In genomic region chr10:124547651-124548168, GRCh38 we compare ENCODE assay signal across 18 cellular contexts.
A peak's percentile ranks its signal among the peaks of the same experiment; 100 is the strongest.
DNase-seq lines count a peak whose midpoint lies in the region; ATAC-seq lines count a peak whose summit lies in the region.
"Had no signal": no experiment of that assay in that cellular context is flagged by ENCODE, and none has a peak within 500 bp of the region (broad histone marks: within the 10 kb centered on the region; RNA-seq: fewer than 3 reads in every experiment).

No MANE protein-coding gene starts in this region.

- H2AFZ ChIP-seq in mesenchymal stem cell (ENCODE audit: low read depth, low read length), result no peak overlapping the region

- H2AK5ac ChIP-seq in mesenchymal stem cell (ENCODE audit: low read length, severe bottlenecking), result no peak overlapping the region

- H2BK5ac ChIP-seq in mesenchymal stem cell (ENCODE audit: low read depth, low read length, poor library complexity, severe bottlenecking), result no peak overlapping the region

- no peaks in the 10 kb centered on the region for H3K9me3 Mint-ChIP-seq in dendritic cell treated with granulocyte-macrophage colony-stimulating factor and Interleukin-4, amounts not matched to agents 40 ng/mL and 50 ng/mL, for 4 days
- H3K9me3 Mint-ChIP-seq: activated CD4-positive, alpha-beta T cell treated with anti-CD3 and anti-CD28 coated beads, Interleukin-2, amount 10 ng/mL, durations not matched to agents 24 days and 14 days; activated naive CD4-positive, alpha-beta T cell treated with anti-CD3 and anti-CD28 coated beads, Interleukin-2, amount 10 ng/mL, durations not matched to agents 7 days and 5 days; CD4-positive, alpha-beta T cell had no signal

- no peak overlapping the region for H2BK120ac ChIP-seq in mesenchymal stem cell (ENCODE audit: low read depth, low read length)

- no peaks in the 10 kb centered on the region for H3K79me1 ChIP-seq in mesenchymal stem cell (replicated peaks; ENCODE audit: low read length, poor library complexity, severe bottlenecking)

- H3K14ac ChIP-seq in mesenchymal stem cell (ENCODE audit: low read length in 2 of 2), result peak overlapping the region in 1 of 2 experiments; percentile 55

- peak overlapping the region; percentile 76 to 81 for H3K18ac ChIP-seq in mesenchymal stem cell (ENCODE audit: low read depth in 1 of 2, low read length in 2 of 2)

- no peak overlapping the region for H3K4ac ChIP-seq in mesenchymal stem cell (ENCODE audit: low read depth in 1 of 2, low read length in 2 of 2)

- H3K4me2 ChIP-seq in mesenchymal stem cell (ENCODE audit: low read length, poor library complexity, severe bottlenecking), result no peak overlapping the region
- H3K4me2 ChIP-seq: smooth muscle cell had no signal

- peak overlapping the region; percentile 29 for H3K9ac ChIP-seq in mesenchymal stem cell (ENCODE audit: low read length)

- no peak overlapping the region for H2BK15ac ChIP-seq in mesenchymal stem cell (ENCODE audit: low read depth, poor library complexity, severe bottlenecking)

- H3K23ac ChIP-seq in mesenchymal stem cell (ENCODE audit: low read length in 2 of 2), result peak overlapping the region in 1 of 2 experiments; percentile 9

- H3K4me3 ChIP-seq in mesenchymal stem cell (ENCODE audit: insufficient read depth in 1 of 2, low read depth in 1 of 2, low read length in 2 of 2) (no peak overlapping the region), MG63 (no peak overlapping the region)
- H3K4me3 ChIP-seq: smooth muscle cell, upper lobe of left lung had no signal

- H3K4me1 Mint-ChIP-seq in dendritic cell treated with granulocyte-macrophage colony-stimulating factor and Interleukin-4, amounts not matched to agents 40 ng/mL and 50 ng/mL, for 4 days (ENCODE audit: low read depth), result peaks cover 40% of the 10 kb centered on the region

- peak overlapping the region; percentile 90 for H4K8ac ChIP-seq in mesenchymal stem cell (ENCODE audit: low read length)

- no peaks in the 10 kb centered on the region for H3K36me3 Mint-ChIP-seq in dendritic cell treated with granulocyte-macrophage colony-stimulating factor and Interleukin-4, amounts not matched to agents 40 ng/mL and 50 ng/mL, for 4 days (ENCODE audit: low read depth)
- H3K36me3 Mint-ChIP-seq: activated naive CD4-positive, alpha-beta T cell treated with anti-CD3 and anti-CD28 coated beads, Interleukin-2, amount 10 ng/mL, durations not matched to agents 7 days and 5 days had no signal

- no peak overlapping the region for H3K27ac ChIP-seq in mesenchymal stem cell (ENCODE audit: low read length, poor library complexity, severe bottlenecking)
- H3K27ac ChIP-seq: brain microvascular endothelial cell, upper lobe of left lung had no signal

- peak overlapping the region; percentile 9 for H3K27ac Mint-ChIP-seq in dendritic cell treated with granulocyte-macrophage colony-stimulating factor and Interleukin-4, amounts not matched to agents 40 ng/mL and 50 ng/mL, for 4 days
- H3K27ac Mint-ChIP-seq: activated CD4-positive, alpha-beta T cell treated with anti-CD3 and anti-CD28 coated beads, Interleukin-2, amount 10 ng/mL, durations not matched to agents 24 days and 14 days; activated naive CD4-positive, alpha-beta T cell treated with anti-CD3 and anti-CD28 coated beads, Interleukin-2, amount 10 ng/mL, durations not matched to agents 7 days and 5 days; CD4-positive, alpha-beta T cell had no signal

- peak; percentile 64 for ATAC-seq in Right ventricle myocardium superior (ENCODE audit: poor library complexity)

- WGBS in mesenchymal stem cell, result 40% methylated on average over 10 of the region's 13 CpGs

- no peak overlapping the region for H2BK12ac ChIP-seq in mesenchymal stem cell (ENCODE audit: low read length in 2 of 2)

- peak overlapping the region; percentile 64 for H4K91ac ChIP-seq in mesenchymal stem cell (ENCODE audit: low read length)

- H3K4me1 ChIP-seq in mesenchymal stem cell (ENCODE audit: control insufficient read depth, insufficient read depth, low read depth, low read length), result peaks cover 3% of the 10 kb centered on the region

- no peak overlapping the region for H3K4me3 Mint-ChIP-seq in dendritic cell treated with granulocyte-macrophage colony-stimulating factor and Interleukin-4, amounts not matched to agents 40 ng/mL and 50 ng/mL, for 4 days
- H3K4me3 Mint-ChIP-seq: activated CD4-positive, alpha-beta T cell treated with anti-CD3 and anti-CD28 coated beads, Interleukin-2, amount 10 ng/mL, durations not matched to agents 24 days and 14 days; activated naive CD4-positive, alpha-beta T cell treated with anti-CD3 and anti-CD28 coated beads, Interleukin-2, amount 10 ng/mL, durations not matched to agents 7 days and 5 days; CD4-positive, alpha-beta T cell had no signal

- H3K27me3 Mint-ChIP-seq in dendritic cell treated with granulocyte-macrophage colony-stimulating factor and Interleukin-4, amounts not matched to agents 40 ng/mL and 50 ng/mL, for 4 days, result peaks cover 2% of the 10 kb centered on the region
- H3K27me3 Mint-ChIP-seq: CD4-positive, alpha-beta T cell had no signal

- H3K27me3 ChIP-seq in mesenchymal stem cell (ENCODE audit: control insufficient read depth in 1 of 2, insufficient read depth in 1 of 2, low read length in 2 of 2) (no peaks in the 10 kb centered on the region), MG63 (no peaks in the 10 kb centered on the region)
- H3K27me3 ChIP-seq: brain microvascular endothelial cell, upper lobe of left lung had no signal

- DNase-seq in Right ventricle myocardium superior (no peak), cardiac septum (ENCODE audit: low spot score) (no peak), mesenchymal stem cell (peak; percentile 46), COLO668 (lab: John Stamatoyannopoulos, UW; ENCODE audit: unreplicated experiment) (no peak), MG63 (no peak)
- no peak for DNase-seq in activated CD4-positive, alpha-beta T cell treated with anti-CD3 and anti-CD28 coated beads for 1 hour
- no peak for DNase-seq in activated CD4-positive, CD25-positive, alpha-beta regulatory T cell treated with anti-CD3 and anti-CD28 coated beads, Interleukin-2, amount 50 U/mL, for 72 hours
- DNase-seq: activated CD4-positive, alpha-beta T cell treated with anti-CD3 and anti-CD28 coated beads, Interleukin-2, amount 10 ng/mL, durations not matched to agents 24 days and 14 days; activated naive CD4-positive, alpha-beta T cell treated with anti-CD3 and anti-CD28 coated beads, Interleukin-2, amount 10 ng/mL, durations not matched to agents 7 days and 5 days; brain microvascular endothelial cell; CD4-positive, alpha-beta T cell; NCI-H146; NCI-H226; SHP77 treated with DMSO at 0.1 percent for 48 hours; stimulated activated naive CD4-positive, alpha-beta T cell treated with Interleukin-2 at 50 U/mL for 16 hours had no signal

- intact Hi-C loops in Right ventricle myocardium superior (cut with DNase I) (no loop called here), cardiac septum (cut with DNase I) (no loop called here)
- intact Hi-C loops in dendritic cell treated with granulocyte-macrophage colony-stimulating factor and Interleukin-4, amounts not matched to agents 40 ng/mL and 50 ng/mL, for 4 days (cut with micrococcal nuclease), result no loop called here

- H3K36me3 ChIP-seq in mesenchymal stem cell (ENCODE audit: control insufficient read depth in 1 of 2, insufficient read depth in 2 of 2, low read depth in 1 of 2, low read length in 2 of 2), result no peaks in the 10 kb centered on the region
- no peaks in the 10 kb centered on the region for H3K36me3 ChIP-seq in MG63
- H3K36me3 ChIP-seq: brain microvascular endothelial cell, upper lobe of left lung had no signal

- H3K9me3 ChIP-seq in mesenchymal stem cell (ENCODE audit: control insufficient read depth, low read length), result no peaks in the 10 kb centered on the region
- H3K9me3 ChIP-seq in MG63, result no peaks in the 10 kb centered on the region
- H3K9me3 ChIP-seq: upper lobe of left lung had no signal
